ENCODE assay signal across 31 cellular contexts in the genomic region with DNA sequence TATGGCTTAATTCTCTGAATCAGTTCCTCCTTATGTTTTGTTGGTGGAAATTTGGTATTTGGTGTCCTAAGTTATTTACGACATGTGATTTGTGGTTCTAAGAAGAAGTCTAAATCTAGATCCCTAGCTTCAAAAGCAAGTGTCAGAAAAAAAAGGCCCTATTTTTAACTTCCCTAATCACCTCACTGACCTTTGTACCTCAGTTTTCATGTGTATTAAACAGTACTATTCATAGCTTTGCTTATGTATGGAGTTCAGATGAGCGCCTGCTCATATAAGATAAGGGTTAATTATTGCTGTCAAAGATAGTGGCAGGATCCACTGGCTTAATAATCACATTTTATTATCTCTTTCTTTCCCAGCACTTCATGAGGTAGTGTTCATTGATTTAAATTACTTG.
"Had no signal": no experiment of that assay in that cellular context is flagged by ENCODE, and none has a peak within 500 bp of the region (broad histone marks: within the 10 kb centered on the region; RNA-seq: fewer than 3 reads in every experiment).

No MANE protein-coding gene starts in this region.

- ATAC-seq: activated CD4-positive, CD25-positive, alpha-beta regulatory T cell treated with anti-CD3 and anti-CD28 coated beads, Interleukin-2, amount 50 U/mL, for 24 hours; activated CD8-positive, alpha-beta T cell treated with anti-CD3 and anti-CD28 coated beads for 36 hours; activated T-cell treated with anti-CD3 and anti-CD28 coated beads, Interleukin-2, amount 50 U/mL, for 4 hours; activated T-helper 17 cell treated with anti-CD3 and anti-CD28 coated beads, Interleukin-2, amount 50 U/mL, for 72 hours; body of pancreas; effector memory CD8-positive, alpha-beta T cell; foreskin keratinocyte; gastrocnemius medialis; heart left ventricle; T-helper 17 cell had no signal

- H3K36me3 ChIP-seq: esophagus muscularis mucosa, gastrocnemius medialis, heart left ventricle, WERI-Rb-1 had no signal

- DNase-seq: activated B cell treated with CpG ODN at 0.5 μM for 24 hours; activated CD4-positive, alpha-beta T cell treated with anti-CD3 and anti-CD28 coated beads for 48 hours; activated CD4-positive, alpha-beta T cell treated with anti-CD3 and anti-CD28 coated beads, Interleukin-2, amount 50 U/mL, for 1 hour; activated CD4-positive, alpha-beta T cell treated with anti-CD3 and anti-CD28 coated beads, Interleukin-2, amount 50 U/mL, for 48 hours; activated CD8-positive, alpha-beta memory T cell treated with anti-CD3 and anti-CD28 coated beads for 24 hours; activated CD8-positive, alpha-beta T cell treated with anti-CD3 and anti-CD28 coated beads for 36 hours; activated effector memory CD4-positive, alpha-beta T cell treated with Interleukin-2 at 50 U/mL for 16 hours; activated gamma-delta T cell treated with Interleukin-2 at 50 U/mL for 16 hours; activated naive CD4-positive, alpha-beta T cell treated with anti-CD3 and anti-CD28 coated beads, Interleukin-2, amount 50 U/mL, for 16 hours; activated naive CD4-positive, alpha-beta T cell treated with Interleukin-2 at 50 U/mL for 16 hours; activated T-cell treated with anti-CD3 and anti-CD28 coated beads, Interleukin-2, amount 50 U/mL, for 4 hours; amygdala; aorta; body of pancreas; caudate nucleus; cortex of kidney; dermis blood vessel endothelial cell; effector CD4-positive, alpha-beta T cell; effector memory CD8-positive, alpha-beta T cell; erythroblast; foreskin keratinocyte; gastrocnemius medialis; glutamatergic neuron; heart left ventricle; T-helper 17 cell; T1000; WERI-Rb-1 had no signal

- H3K9me3 ChIP-seq: body of pancreas, esophagus muscularis mucosa, gastrocnemius medialis, heart left ventricle had no signal

- H3K4me1 ChIP-seq: body of pancreas, esophagus muscularis mucosa, foreskin keratinocyte, gastrocnemius medialis, heart left ventricle had no signal

- H3K27ac ChIP-seq: body of pancreas, esophagus muscularis mucosa, foreskin keratinocyte, gastrocnemius medialis, heart left ventricle, WERI-Rb-1 had no signal

- FAIRE-seq: colon had no signal

- H3K27me3 ChIP-seq: body of pancreas, esophagus muscularis mucosa, foreskin keratinocyte, gastrocnemius medialis had no signal

- H3K4me3 ChIP-seq: body of pancreas, esophagus muscularis mucosa, gastrocnemius medialis, heart left ventricle had no signal
